In the genomic region with DNA sequence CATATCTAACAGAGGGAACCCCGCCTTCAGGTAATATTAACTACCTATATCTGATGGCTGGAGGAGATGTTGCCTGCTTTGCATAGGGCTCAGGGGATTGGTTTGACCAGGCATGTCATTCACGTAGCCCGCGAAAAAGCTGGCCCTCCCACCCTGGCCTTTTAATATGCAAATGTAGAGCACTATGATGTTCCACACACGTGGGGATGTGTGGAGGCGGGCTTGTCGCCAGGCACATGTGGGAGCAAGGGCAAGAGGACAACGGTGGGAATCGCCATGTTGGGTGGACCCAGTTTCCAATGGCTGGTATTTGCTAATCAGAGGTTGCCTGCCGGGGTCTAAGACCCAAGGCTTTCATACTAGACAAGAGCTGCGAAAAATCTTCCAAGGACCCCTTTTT, we compare ENCODE assay signal across 30 cellular contexts.
"Had no signal": no experiment of that assay in that cellular context is flagged by ENCODE, and none has a peak within 500 bp of the region (broad histone marks: within the 10 kb centered on the region; RNA-seq: fewer than 3 reads in every experiment).

No MANE protein-coding gene starts in this region.

- H3K36me3 Mint-ChIP-seq: naive thymus-derived CD8-positive, alpha-beta T cell; neural progenitor cell; stimulated activated naive B cell treated with anti-CD40 and anti-IgM and Interleukin-4, amounts not matched to agents 10 μg/mL and 1 μg/mL and 100 μg/mL, for 72 hours had no signal

- DNase-seq: head of caudate nucleus; islet precursor cell; kidney glomerular epithelial cell; left cardiac atrium; lower lobe of right lung; mammary epithelial cell; mesenchymal stem cell; naive thymus-derived CD8-positive, alpha-beta T cell; occipital lobe; ovary; retina; stimulated activated CD4-positive, alpha-beta T cell treated with anti-CD3 and anti-CD28 coated beads, Interleukin-12 subunit alpha, Interleukin-12 subunit beta, amount 100 ng/mL, for 4 hours; stimulated activated CD4-positive, alpha-beta T cell treated with anti-CD3 and anti-CD28 coated beads, Interleukin-15, amount 100 ng/mL, for 24 hours; stimulated activated CD4-positive, alpha-beta T cell treated with anti-CD3 and anti-CD28 coated beads, Interleukin-2, amount 100 ng/mL, for 24 hours; stimulated activated CD4-positive, alpha-beta T cell treated with anti-CD3 and anti-CD28 coated beads, Interleukin-4, amount 100 ng/mL, for 1 hour; stimulated activated naive B cell treated with anti-CD40 and anti-IgM and Interleukin-4, amounts not matched to agents 10 μg/mL and 1 μg/mL and 100 μg/mL, for 72 hours; stimulated activated naive CD8-positive, alpha-beta T cell treated with anti-CD3 and anti-CD28 coated beads, Interleukin-15, Interleukin-2, amounts not matched to agents 100 U/mL and 50 U/mL, for 24 hours; stomach; testis; thyroid gland; transverse colon; upper lobe of right lung had no signal

- H3K27me3 ChIP-seq: hepatocyte, neural progenitor cell, neutrophil, ovary, stomach, testis, thyroid gland, transverse colon, upper lobe of right lung had no signal

- H3K9me3 Mint-ChIP-seq: nephron, neural progenitor cell had no signal

- H3K36me3 ChIP-seq: lower lobe of right lung, neural progenitor cell, neutrophil, ovary, prostate gland, stomach, thyroid gland, transverse colon, upper lobe of right lung had no signal

- H3K27ac Mint-ChIP-seq: naive thymus-derived CD8-positive, alpha-beta T cell; nephron; neural progenitor cell; stimulated activated naive B cell treated with anti-CD40 and anti-IgM and Interleukin-4, amounts not matched to agents 10 μg/mL and 1 μg/mL and 100 μg/mL, for 72 hours had no signal

- H3K4me1 ChIP-seq: lower lobe of right lung, neural progenitor cell, prostate gland, stomach, testis, thyroid gland, transverse colon, upper lobe of right lung had no signal

- ATAC-seq: left cardiac atrium; left lobe of liver; lower lobe of right lung; naive thymus-derived CD8-positive, alpha-beta T cell; right cardiac atrium; stimulated activated naive B cell treated with anti-CD40 and anti-IgM and Interleukin-4, amounts not matched to agents 10 μg/mL and 1 μg/mL and 100 μg/mL, for 72 hours; stimulated activated naive CD8-positive, alpha-beta T cell treated with anti-CD3 and anti-CD28 coated beads, Interleukin-15, Interleukin-2, amounts not matched to agents 100 U/mL and 50 U/mL, for 24 hours; upper lobe of right lung had no signal

- H3K27me3 Mint-ChIP-seq: naive thymus-derived CD8-positive, alpha-beta T cell; stimulated activated naive B cell treated with anti-CD40 and anti-IgM and Interleukin-4, amounts not matched to agents 10 μg/mL and 1 μg/mL and 100 μg/mL, for 72 hours had no signal

- H3K4me3 Mint-ChIP-seq: naive thymus-derived CD8-positive, alpha-beta T cell; nephron; neural progenitor cell; stimulated activated naive B cell treated with anti-CD40 and anti-IgM and Interleukin-4, amounts not matched to agents 10 μg/mL and 1 μg/mL and 100 μg/mL, for 72 hours had no signal

- H3K9me3 ChIP-seq: lower lobe of right lung, neutrophil, ovary, prostate gland, stomach, testis, thyroid gland, transverse colon, upper lobe of right lung had no signal

- H3K4me1 Mint-ChIP-seq: naive thymus-derived CD8-positive, alpha-beta T cell; stimulated activated naive B cell treated with anti-CD40 and anti-IgM and Interleukin-4, amounts not matched to agents 10 μg/mL and 1 μg/mL and 100 μg/mL, for 72 hours had no signal

- H3K4me3 ChIP-seq: hepatocyte, lower lobe of right lung, neural progenitor cell, ovary, prostate gland, smooth muscle cell, stomach, testis, thyroid gland, transverse colon, upper lobe of right lung had no signal

- H3K27ac ChIP-seq: hepatocyte, lower lobe of right lung, neural progenitor cell, neutrophil, ovary, prostate gland, stomach, testis, thyroid gland, transverse colon, upper lobe of right lung had no signal
